ENCODE assay signal across 12 cellular contexts in the genomic region with DNA sequence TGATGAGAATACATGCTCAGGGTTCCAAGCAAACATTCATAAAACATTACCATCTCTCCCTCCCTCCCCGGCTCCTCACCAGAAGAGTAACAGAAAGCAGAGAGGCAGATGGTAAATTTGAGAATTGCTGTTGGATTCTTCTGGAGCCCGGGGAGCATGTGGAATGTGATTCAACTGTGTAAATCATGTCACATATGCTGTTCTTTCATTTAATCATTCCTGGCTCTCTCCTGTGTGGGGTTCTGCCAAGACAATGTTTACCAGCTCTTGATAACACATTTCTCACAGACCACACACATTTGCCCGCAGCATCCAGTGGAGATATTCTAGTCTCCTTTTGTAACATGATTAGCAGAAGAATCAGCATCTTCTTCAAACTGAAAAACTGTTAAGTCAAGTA. TPM values are rescaled to one million over a fixed set of nuclear protein-coding genes. Genes with fewer than 3 reads are reported as not detected.
DNase-seq lines count a peak whose midpoint lies in the region; ATAC-seq and TF ChIP-seq lines count a peak whose summit lies in the region.
"Had no signal": no experiment of that assay in that cellular context is flagged by ENCODE, and none has a peak within 500 bp of the region (broad histone marks: within the 10 kb centered on the region; RNA-seq: fewer than 3 reads in every experiment).

No MANE protein-coding gene starts in this region.

- no peaks in the 10 kb centered on the region for H3K27me3 Mint-ChIP-seq in Calu3 (ENCODE audit: unreplicated experiment)
- H3K27me3 Mint-ChIP-seq in nephron progenitor cell (ENCODE audit: low read depth, poor library complexity) = peaks cover 7% of the 10 kb centered on the region
- H3K27me3 Mint-ChIP-seq: B cell had no signal

- CTCF ChIA-PET in Calu3 (lab: Charles Lee) = no interaction called here

- H3K9me3 Mint-ChIP-seq in Calu3 (ENCODE audit: low read depth, unreplicated experiment) = no peaks in the 10 kb centered on the region
- no peaks in the 10 kb centered on the region for H3K9me3 Mint-ChIP-seq in nephron progenitor cell
- H3K9me3 Mint-ChIP-seq: activated T-cell treated with anti-CD3 and anti-CD28 coated beads, Interleukin-2, amount 50 U/mL, for 72 hours had no signal

- no peaks in the 10 kb centered on the region for H3K36me3 ChIP-seq in BE2C

- no peak overlapping the region for H3K4me3 ChIP-seq in fibroblast of mammary gland (ENCODE audit: control insufficient read depth, low read depth, low read length)
- H3K4me3 ChIP-seq in BE2C (ENCODE audit: low read depth, low read length) = no peak overlapping the region
- H3K4me3 ChIP-seq: PC-9 had no signal

- no peak for DNase-seq in Calu3
- DNase-seq in NCI-H446 (lab: John Stamatoyannopoulos, UW) = peak; percentile 77 to 90
- DNase-seq in fibroblast of mammary gland (ENCODE audit: low read depth) = peak; percentile 36
- no peak for DNase-seq in nephron progenitor cell
- DNase-seq in AG08396 (ENCODE audit: low spot score) = no peak
- DNase-seq in BE2C = no peak
- DNase-seq in GF-D8 (lab: John Stamatoyannopoulos, UW) = no peak
- DNase-seq: activated T-cell treated with anti-CD3 and anti-CD28 coated beads, Interleukin-2, amount 50 U/mL, for 72 hours; NCI-H1105 treated with DMSO at 0.1 percent for 48 hours; PC-9 had no signal

- H3K27me3 ChIP-seq in BE2C = no peaks in the 10 kb centered on the region

- H3K4me3 Mint-ChIP-seq in Calu3 (ENCODE audit: low read depth, unreplicated experiment) = no peak overlapping the region
- H3K4me3 Mint-ChIP-seq in nephron progenitor cell = no peak overlapping the region
- H3K4me3 Mint-ChIP-seq: activated T-cell treated with anti-CD3 and anti-CD28 coated beads, Interleukin-2, amount 50 U/mL, for 72 hours; B cell had no signal

- intact Hi-C loops in Calu3 (cut with micrococcal nuclease; ENCODE audit: unreplicated experiment) = no loop called here

- no peak for ATAC-seq in GM18868 (IDR thresholded peaks at IDR 0.05; ENCODE audit: unreplicated experiment)
- ATAC-seq: activated T-cell treated with anti-CD3 and anti-CD28 coated beads, Interleukin-2, amount 50 U/mL, for 72 hours had no signal

- H3K27ac Mint-ChIP-seq in Calu3 (ENCODE audit: unreplicated experiment) = peak overlapping the region; percentile 56
- H3K27ac Mint-ChIP-seq in nephron progenitor cell = peak overlapping the region; percentile 10
- H3K27ac Mint-ChIP-seq: activated T-cell treated with anti-CD3 and anti-CD28 coated beads, Interleukin-2, amount 50 U/mL, for 72 hours; B cell had no signal

- peaks cover 3% of the 10 kb centered on the region; the same call in 1 of the 2 replicates for H3K4me1 ChIP-seq in BE2C

- BruUV-seq in Calu3 (replicated peaks; lab: Mats Ljungman, UMichigan) = no TSS peak

- peaks cover 66% of the 10 kb centered on the region for H3K36me3 Mint-ChIP-seq in Calu3 (ENCODE audit: insufficient read depth, unreplicated experiment)
- peaks cover 45% of the 10 kb centered on the region for H3K36me3 Mint-ChIP-seq in nephron progenitor cell (ENCODE audit: low read depth)

- H3K4me1 Mint-ChIP-seq in Calu3 (ENCODE audit: low read depth, unreplicated experiment) (peaks cover 44% of the 10 kb centered on the region), nephron progenitor cell (peaks cover 8% of the 10 kb centered on the region)
- H3K4me1 Mint-ChIP-seq: B cell had no signal

- H3K9me3 ChIP-seq in BE2C = no peaks in the 10 kb centered on the region

- TF ChIP-seq CTCF in Calu3 (IDR thresholded peaks at IDR 0.05; ENCODE audit: unreplicated experiment) = no peak
- no peak for TF ChIP-seq CTCF in fibroblast of mammary gland (conservative IDR thresholded peaks at IDR 0.05; ENCODE audit: control insufficient read depth, insufficient read depth, low read depth, low read length)
- TF ChIP-seq CTCF in nephron progenitor cell (IDR thresholded peaks at IDR 0.05) = no peak
- TF ChIP-seq CTCF in BE2C (IDR thresholded peaks at IDR 0.05; ENCODE audit: low read depth, low read length) = no peak

RNA-seq across cellular contexts. Expression of a gene that starts 23.4 kb away (rescaled TPM):
- 43.9 and 50.3 TPM in 2 replicates for total RNA-seq in Calu3 (2022)
- polyA plus RNA-seq in BE2C (2012; ENCODE audit: insufficient read depth, insufficient read length, low read depth) = 12.8 TPM

Comparison
In these comparisons a context has a peak if more than half of its experiments do, and no peak if none do; other contexts are left out.
1. DNase-seq: peak in NCI-H446 (2 of 2) and fibroblast of mammary gland (single experiment); none in Calu3 (single experiment), nephron progenitor cell (single experiment), AG08396 (single experiment), BE2C (single experiment) and GF-D8 (single experiment).